ENCODE assay signal across 23 cellular contexts in the genomic region with DNA sequence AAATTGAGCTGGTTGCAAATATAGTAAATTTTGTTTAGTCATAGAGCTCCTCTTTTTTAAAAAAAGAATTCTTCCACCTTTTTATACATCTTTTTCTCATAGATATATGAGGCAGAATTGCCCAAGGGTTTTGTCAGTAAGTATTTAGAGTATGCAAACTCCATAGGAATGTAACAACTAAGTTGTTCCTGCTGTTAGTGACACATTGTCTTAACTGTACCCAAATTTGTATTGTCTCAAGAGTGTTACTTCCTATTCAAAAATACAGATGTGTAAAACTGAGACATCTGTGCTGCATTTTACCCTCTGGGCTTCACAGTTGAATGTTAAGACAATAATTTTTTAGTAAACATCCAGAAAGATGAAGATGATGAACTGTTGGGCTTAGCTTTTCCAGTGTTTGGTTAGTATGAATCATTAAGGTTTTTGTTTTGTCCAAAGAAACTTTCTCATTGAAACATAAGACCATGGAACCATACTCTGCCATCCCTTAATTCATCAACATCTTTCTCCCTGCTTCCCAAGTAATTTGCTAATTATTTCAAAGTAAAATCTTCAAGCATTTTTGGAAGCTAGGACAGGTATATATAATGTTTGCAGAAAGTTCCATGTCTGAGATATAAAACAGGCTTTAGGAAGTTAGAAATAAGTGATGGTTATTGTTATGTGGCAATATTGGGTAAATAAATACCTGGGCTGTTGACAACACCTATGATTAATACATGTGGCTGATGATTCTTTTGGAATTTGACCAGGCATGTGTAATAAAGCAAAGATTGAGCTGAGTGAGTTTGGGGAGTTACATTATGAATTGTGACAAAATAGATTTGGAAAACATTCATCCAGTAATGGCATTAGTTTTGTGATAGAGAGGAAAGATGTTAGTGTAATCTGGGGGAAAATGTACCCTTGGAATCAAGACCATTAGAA. TPM values are rescaled to one million over a fixed set of nuclear protein-coding genes. Genes with fewer than 3 reads are reported as not detected.
DNase-seq lines count a peak whose midpoint lies in the region; TF ChIP-seq lines count a peak whose summit lies in the region.
"Had no signal": no experiment of that assay in that cellular context is flagged by ENCODE, and none has a peak within 500 bp of the region (broad histone marks: within the 10 kb centered on the region; RNA-seq: fewer than 3 reads in every experiment).

No MANE protein-coding gene starts in this region.

- H3K36me3 ChIP-seq in HUES6 (ENCODE audit: control insufficient read depth, insufficient read depth, low read length), result peaks cover 8% of the 10 kb centered on the region; the same call in 1 of the 2 replicates
- H3K36me3 ChIP-seq in mammary epithelial cell (ENCODE audit: insufficient read depth, low read length), result peaks cover 28% of the 10 kb centered on the region
- peaks cover 39% of the 10 kb centered on the region for H3K36me3 ChIP-seq in left ventricle myocardium inferior

- intact Hi-C loops in mammary epithelial cell (cut with micrococcal nuclease) (no loop called here), left ventricle myocardium inferior (cut with micrococcal nuclease) (loop anchor here (10.0 kb wide), 1 partner anchor 45 kb away; no protein-coding TSS in a partner anchor), head of caudate nucleus (cut with DNase I) (no loop called here), posterior cingulate gyrus (cut with DNase I) (no loop called here)

- CTCF ChIA-PET in mammary epithelial cell (lab: Charles Lee; ENCODE audit: low non-redundant PET), result interaction anchor here (0.6 kb wide), 1 partner anchor 11 kb away, joined by 6 read pairs; the partner anchor contains the start of gene OGFRL1

- dilution Hi-C loops in mammary epithelial cell (cut with HindIII; ENCODE audit: low sequenced_read_pairs), result no loop called here

- H3K79me2 ChIP-seq in mammary epithelial cell (ENCODE audit: insufficient read depth, low read length), result peaks cover 6% of the 10 kb centered on the region

- in situ Hi-C loops in mammary epithelial cell (cut with MboI; ENCODE audit: low sequenced_read_pairs in 2 of 2), result no loop called here

- peak overlapping the region; percentile 41 for H3K4me2 ChIP-seq in mammary epithelial cell (ENCODE audit: insufficient read depth, low read depth, low read length)

- H3K27me3 ChIP-seq in HUES6 (ENCODE audit: control insufficient read depth, insufficient read depth, low read length) (no peaks in the 10 kb centered on the region), mammary epithelial cell (ENCODE audit: insufficient read depth, low read length) (no peaks in the 10 kb centered on the region), left ventricle myocardium inferior (ENCODE audit: low read depth) (no peaks in the 10 kb centered on the region)
- H3K27me3 ChIP-seq: pancreas, spleen had no signal

- H3K9me3 ChIP-seq in HUES6 (ENCODE audit: control insufficient read depth, insufficient read depth, low read depth, low read length) (no peaks in the 10 kb centered on the region), mammary epithelial cell (replicated peaks; ENCODE audit: insufficient read depth, low read length) (no peaks in the 10 kb centered on the region), left ventricle myocardium inferior (replicated peaks) (no peaks in the 10 kb centered on the region)
- H3K9me3 ChIP-seq: mucosa of descending colon, pancreas, spleen had no signal

- no peaks in the 10 kb centered on the region for H4K20me1 ChIP-seq in mammary epithelial cell (ENCODE audit: insufficient read depth, low read length)

- H3K4me3 ChIP-seq in HUES6 (ENCODE audit: low read depth, low read length) (no peak overlapping the region), mammary epithelial cell (replicated peaks in 1 of 3; ENCODE audit: insufficient read depth in 1 of 3, low read depth in 2 of 3, low read length in 3 of 3) (no peak overlapping the region), left ventricle myocardium inferior (no peak overlapping the region)
- H3K4me3 ChIP-seq: mucosa of descending colon, pancreas, SK-N-MC, spleen had no signal

- BruUV-seq in mammary epithelial cell (replicated peaks; lab: Mats Ljungman, UMichigan), result no TSS peak

- H3K27ac ChIP-seq in HUES6 (ENCODE audit: low read depth, low read length) (0 out of 2 replicates have a peak overlapping the region, but pooled peaks have one; percentile 41), mammary epithelial cell (ENCODE audit: insufficient read depth, low read depth, low read length) (peak overlapping the region; percentile 38), left ventricle myocardium inferior (replicated peaks) (no peak overlapping the region)
- H3K27ac ChIP-seq: pancreas, SK-N-MC, spleen had no signal

- DNase-seq in AG20443 (ENCODE audit: low spot score) (peak; percentile 11), mammary epithelial cell (peak; percentile 71), kidney tubule cell (ENCODE audit: low spot score) (peak; percentile 55), left ventricle myocardium inferior (no peak), pons (ENCODE audit: low spot score) (no peak), head of caudate nucleus (no peak), posterior cingulate gyrus (no peak)
- DNase-seq: activated CD4-positive, alpha-beta memory T cell treated with anti-CD3 and anti-CD28 coated beads, Interleukin-2, amount 10 ng/mL, durations not matched to agents 7 days and 5 days; activated CD4-positive, alpha-beta T cell treated with anti-CD3 and anti-CD28 coated beads for 1 hour; aorta; DMS53; mucosa of descending colon; NCI-H1092 treated with DMSO at 0.1 percent for 48 hours; NCI-H187 treated with DMSO at 0.1 percent for 48 hours; NCI-H526; nephron progenitor cell; pancreas; right cardiac atrium; spleen; stimulated activated CD4-positive, alpha-beta T cell treated with anti-CD3 and anti-CD28 coated beads, Interleukin-4, amount 100 ng/mL, for 1 hour; T-helper 2 cell had no signal

- TF ChIP-seq CTCF in mammary epithelial cell (conservative IDR thresholded peaks at IDR 0.05 in 1 of 2, IDR thresholded peaks at IDR 0.05 in 1 of 2; ENCODE audit: extremely low read depth in 1 of 2, insufficient read depth in 1 of 2, low read depth in 1 of 2, low read length in 2 of 2) (no peak), left ventricle myocardium inferior (IDR thresholded peaks at IDR 0.05; ENCODE audit: borderline replicate concordance) (no peak)

- H3K4me1 ChIP-seq in HUES6 (ENCODE audit: control insufficient read depth, insufficient read depth, low read length), result peaks cover 12% of the 10 kb centered on the region
- peaks cover 16% of the 10 kb centered on the region for H3K4me1 ChIP-seq in mammary epithelial cell (ENCODE audit: insufficient read depth, low read length)
- H3K4me1 ChIP-seq in left ventricle myocardium inferior, result peaks cover 10% of the 10 kb centered on the region

- no peak overlapping the region for H3K9ac ChIP-seq in HUES6 (ENCODE audit: low read length)
- H3K9ac ChIP-seq in mammary epithelial cell (ENCODE audit: insufficient read depth, low read length), result no peak overlapping the region

- no peak overlapping the region for H2AFZ ChIP-seq in mammary epithelial cell (ENCODE audit: low read depth, low read length)

RNA-seq across cellular contexts. Expression of gene OGFRL1, which starts 11.2 kb away (rescaled TPM):
- 100 to 1,000 TPM in 1 of 2 donors, 10 to 100 TPM in 1; 33.4 to 106 TPM for total RNA-seq in mammary epithelial cell
- 6.8 TPM for polyA plus RNA-seq in mammary epithelial cell
- 8.1 TPM for polyA minus RNA-seq in mammary epithelial cell
- total RNA-seq in left ventricle myocardium inferior, result 7.1 TPM

Comparison
In these comparisons a context has a peak if more than half of its experiments do, and no peak if none do; other contexts are left out.
1. DNase-seq: peak in AG20443 (single experiment), mammary epithelial cell (single experiment) and kidney tubule cell (single experiment); none in left ventricle myocardium inferior (single experiment), pons (single experiment), head of caudate nucleus (0 of 42) and posterior cingulate gyrus (0 of 10).